In the genomic region with DNA sequence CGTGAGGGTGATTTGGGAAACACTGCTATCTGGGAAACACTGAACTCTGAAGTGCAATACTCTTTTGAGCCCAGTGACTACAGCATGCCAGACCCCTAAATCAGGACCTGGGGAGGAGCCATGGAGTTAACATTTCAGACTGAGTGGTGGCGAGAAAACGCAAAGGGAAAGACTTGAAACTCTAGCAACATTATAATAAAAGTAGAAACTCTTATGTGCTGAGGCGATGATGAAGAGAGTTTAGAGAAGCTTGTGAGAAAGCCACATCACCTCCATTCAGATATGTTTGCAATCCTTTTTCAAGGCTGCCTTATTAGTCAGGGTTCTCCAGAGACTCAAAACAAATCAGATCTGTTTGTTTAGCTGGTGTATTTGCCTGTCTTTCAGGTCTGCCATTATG, we compare ENCODE assay signal across 16 cellular contexts. TPM values are rescaled to one million over a fixed set of nuclear protein-coding genes. Genes with fewer than 3 reads are reported as not detected.
A peak's percentile ranks its signal among the peaks of the same experiment; 100 is the strongest.
DNase-seq lines count a peak whose midpoint lies in the region; ATAC-seq lines count a peak whose summit lies in the region.
"Had no signal": no experiment of that assay in that cellular context is flagged by ENCODE, and none has a peak within 500 bp of the region (broad histone marks: within the 10 kb centered on the region; RNA-seq: fewer than 3 reads in every experiment).

No MANE protein-coding gene starts in this region.

- H3K36me3 ChIP-seq in skeletal muscle satellite cell (ENCODE audit: insufficient read depth, low read length) = peaks cover 23% of the 10 kb centered on the region

- no peak for DNase-seq in activated naive CD4-positive, alpha-beta T cell treated with anti-CD3 and anti-CD28 coated beads, Interleukin-2, amount 10 ng/mL, durations not matched to agents 7 days and 5 days
- no peak for DNase-seq in activated naive CD4-positive, alpha-beta T cell treated with anti-CD3 and anti-CD28 coated beads for 36 hours
- DNase-seq in activated CD8-positive, alpha-beta T cell treated with anti-CD3 and anti-CD28 coated beads, Interleukin-2, amount 10 ng/mL, durations not matched to agents 7 days and 5 days = no peak
- DNase-seq in NCI-H69 (lab: John Stamatoyannopoulos, UW) = no peak
- DNase-seq: activated effector memory CD4-positive, alpha-beta T cell treated with anti-CD3 and anti-CD28 coated beads, Interleukin-2, amount 50 U/mL, for 16 hours; AML-193; IMR-90; NCI-H146; NCI-H524; occipital lobe; SHP77 treated with DMSO at 0.1 percent for 48 hours; WERI-Rb-1 had no signal

- POLR2A ChIA-PET in activated CD8-positive, alpha-beta T cell treated with anti-CD3 and anti-CD28 coated beads, Interleukin-2, amount 10 ng/mL, durations not matched to agents 7 days and 5 days (lab: Charles Lee) = interaction anchor here (0.7 to 4.1 kb wide), 4 partner anchors 20 to 50 kb away, joined by 3 to 37 read pairs (median 8); partner anchors contain the start of genes FADS1 and FADS2

- CTCF ChIA-PET in activated naive CD4-positive, alpha-beta T cell treated with anti-CD3 and anti-CD28 coated beads, Interleukin-2, amount 10 ng/mL, durations not matched to agents 7 days and 5 days (lab: Charles Lee) = interaction anchor here (6.0 kb wide), 1 partner anchor 20 kb away, joined by 72 read pairs; the partner anchor contains the start of gene FADS1
- CTCF ChIA-PET in activated naive CD4-positive, alpha-beta T cell treated with anti-CD3 and anti-CD28 coated beads for 36 hours (lab: Charles Lee) = no interaction called here
- CTCF ChIA-PET in activated CD8-positive, alpha-beta T cell treated with anti-CD3 and anti-CD28 coated beads, Interleukin-2, amount 10 ng/mL, durations not matched to agents 7 days and 5 days (lab: Charles Lee) = interaction anchor here (0.8 to 4.2 kb wide), 4 partner anchors 12 to 313 kb away, joined by 3 to 43 read pairs (median 6); no protein-coding TSS in a partner anchor

- no peaks in the 10 kb centered on the region for H3K27me3 ChIP-seq in skeletal muscle satellite cell (ENCODE audit: control insufficient read depth, insufficient read depth, low read length)
- H3K27me3 ChIP-seq: hepatocyte had no signal

- no peaks in the 10 kb centered on the region for H3K9me3 ChIP-seq in skeletal muscle satellite cell (replicated peaks; ENCODE audit: low read length)

- H3K4me1 Mint-ChIP-seq in activated naive CD4-positive, alpha-beta T cell treated with anti-CD3 and anti-CD28 coated beads, Interleukin-2, amount 10 ng/mL, durations not matched to agents 7 days and 5 days = peaks cover 71% of the 10 kb centered on the region
- peaks cover 44% of the 10 kb centered on the region for H3K4me1 Mint-ChIP-seq in activated naive CD4-positive, alpha-beta T cell treated with anti-CD3 and anti-CD28 coated beads for 36 hours (ENCODE audit: low read depth)
- H3K4me1 Mint-ChIP-seq in activated CD8-positive, alpha-beta T cell treated with anti-CD3 and anti-CD28 coated beads, Interleukin-2, amount 10 ng/mL, durations not matched to agents 7 days and 5 days (ENCODE audit: low read depth) = peaks cover 61% of the 10 kb centered on the region

- no peaks in the 10 kb centered on the region for H3K27me3 Mint-ChIP-seq in activated naive CD4-positive, alpha-beta T cell treated with anti-CD3 and anti-CD28 coated beads, Interleukin-2, amount 10 ng/mL, durations not matched to agents 7 days and 5 days
- no peaks in the 10 kb centered on the region for H3K27me3 Mint-ChIP-seq in activated naive CD4-positive, alpha-beta T cell treated with anti-CD3 and anti-CD28 coated beads for 36 hours (ENCODE audit: low read depth)
- H3K27me3 Mint-ChIP-seq in activated CD8-positive, alpha-beta T cell treated with anti-CD3 and anti-CD28 coated beads, Interleukin-2, amount 10 ng/mL, durations not matched to agents 7 days and 5 days (ENCODE audit: low read depth) = no peaks in the 10 kb centered on the region
- H3K27me3 Mint-ChIP-seq: central memory CD8-positive, alpha-beta T cell had no signal

- peak overlapping the region; percentile 24 for H3K27ac Mint-ChIP-seq in activated naive CD4-positive, alpha-beta T cell treated with anti-CD3 and anti-CD28 coated beads, Interleukin-2, amount 10 ng/mL, durations not matched to agents 7 days and 5 days
- H3K27ac Mint-ChIP-seq in activated naive CD4-positive, alpha-beta T cell treated with anti-CD3 and anti-CD28 coated beads for 36 hours = no peak overlapping the region
- peak overlapping the region; percentile 16 for H3K27ac Mint-ChIP-seq in activated CD8-positive, alpha-beta T cell treated with anti-CD3 and anti-CD28 coated beads, Interleukin-2, amount 10 ng/mL, durations not matched to agents 7 days and 5 days

- H3K4me3 ChIP-seq in skeletal muscle satellite cell (ENCODE audit: low read length) = no peak overlapping the region
- H3K4me3 ChIP-seq: hepatocyte had no signal

- ATAC-seq in activated CD8-positive, alpha-beta T cell treated with anti-CD3 and anti-CD28 coated beads, Interleukin-2, amount 10 ng/mL, durations not matched to agents 7 days and 5 days = no peak
- no peak for ATAC-seq in GM21515 (IDR thresholded peaks at IDR 0.05; ENCODE audit: unreplicated experiment)

- peaks cover 22% of the 10 kb centered on the region for H3K4me1 ChIP-seq in skeletal muscle satellite cell (ENCODE audit: control insufficient read depth, insufficient read depth, low read length)

- H3K9me3 Mint-ChIP-seq in activated naive CD4-positive, alpha-beta T cell treated with anti-CD3 and anti-CD28 coated beads, Interleukin-2, amount 10 ng/mL, durations not matched to agents 7 days and 5 days = no peaks in the 10 kb centered on the region
- H3K9me3 Mint-ChIP-seq in activated naive CD4-positive, alpha-beta T cell treated with anti-CD3 and anti-CD28 coated beads for 36 hours = no peaks in the 10 kb centered on the region
- no peaks in the 10 kb centered on the region for H3K9me3 Mint-ChIP-seq in activated CD8-positive, alpha-beta T cell treated with anti-CD3 and anti-CD28 coated beads, Interleukin-2, amount 10 ng/mL, durations not matched to agents 7 days and 5 days (ENCODE audit: insufficient read depth)
- H3K9me3 Mint-ChIP-seq: central memory CD8-positive, alpha-beta T cell had no signal

- peaks cover 53% of the 10 kb centered on the region for H3K36me3 Mint-ChIP-seq in activated naive CD4-positive, alpha-beta T cell treated with anti-CD3 and anti-CD28 coated beads, Interleukin-2, amount 10 ng/mL, durations not matched to agents 7 days and 5 days
- H3K36me3 Mint-ChIP-seq in activated naive CD4-positive, alpha-beta T cell treated with anti-CD3 and anti-CD28 coated beads for 36 hours (ENCODE audit: low read depth) = peaks cover 53% of the 10 kb centered on the region
- H3K36me3 Mint-ChIP-seq in activated CD8-positive, alpha-beta T cell treated with anti-CD3 and anti-CD28 coated beads, Interleukin-2, amount 10 ng/mL, durations not matched to agents 7 days and 5 days (ENCODE audit: low read depth) = peaks cover 66% of the 10 kb centered on the region

- H3K4me3 Mint-ChIP-seq in activated naive CD4-positive, alpha-beta T cell treated with anti-CD3 and anti-CD28 coated beads, Interleukin-2, amount 10 ng/mL, durations not matched to agents 7 days and 5 days = peak overlapping the region; percentile 31
- H3K4me3 Mint-ChIP-seq in activated naive CD4-positive, alpha-beta T cell treated with anti-CD3 and anti-CD28 coated beads for 36 hours = no peak overlapping the region
- peak overlapping the region; percentile 48 for H3K4me3 Mint-ChIP-seq in activated CD8-positive, alpha-beta T cell treated with anti-CD3 and anti-CD28 coated beads, Interleukin-2, amount 10 ng/mL, durations not matched to agents 7 days and 5 days

- peak overlapping the region; percentile 26 for H3K9ac ChIP-seq in skeletal muscle satellite cell (ENCODE audit: low read depth, low read length)

- peak overlapping the region; percentile 46 for H3K4me2 ChIP-seq in skeletal muscle satellite cell (ENCODE audit: low read length)

- intact Hi-C loops in activated naive CD4-positive, alpha-beta T cell treated with anti-CD3 and anti-CD28 coated beads for 36 hours (cut with micrococcal nuclease) = loop anchor here (5.0 kb wide), 3 partner anchors 288 to 367 kb away; partner anchors contain the start of genes CPSF7 and INCENP

RNA-seq across cellular contexts. Expression of gene FEN1, which starts 1.9 kb away (rescaled TPM):
- total RNA-seq in activated naive CD4-positive, alpha-beta T cell treated with anti-CD3 and anti-CD28 coated beads for 36 hours = 10 to 100 TPM; 74.7 to 75.9 TPM
- total RNA-seq in activated CD8-positive, alpha-beta T cell treated with anti-CD3 and anti-CD28 coated beads, Interleukin-2, amount 10 ng/mL, durations not matched to agents 7 days and 5 days = 100 to 1,000 TPM; 146 TPM
- 28.4 and 30.7 TPM in 2 replicates for total RNA-seq in skeletal muscle satellite cell (2012; rRNA removed)

RNA-seq across cellular contexts. Expression of gene TMEM258, which starts 2.2 kb away (rescaled TPM):
- 100 to 1,000 TPM; 166 to 167 TPM for total RNA-seq in activated naive CD4-positive, alpha-beta T cell treated with anti-CD3 and anti-CD28 coated beads for 36 hours
- 100 to 1,000 TPM; 154 to 163 TPM for total RNA-seq in activated CD8-positive, alpha-beta T cell treated with anti-CD3 and anti-CD28 coated beads, Interleukin-2, amount 10 ng/mL, durations not matched to agents 7 days and 5 days
- total RNA-seq in skeletal muscle satellite cell (2012; rRNA removed) = 56.5 and 69.9 TPM in 2 replicates

RNA-seq across cellular contexts. Expression of gene FADS1, which starts 22.2 kb away (rescaled TPM):
- 10 to 100 TPM; 12.1 to 12.8 TPM for total RNA-seq in activated naive CD4-positive, alpha-beta T cell treated with anti-CD3 and anti-CD28 coated beads for 36 hours
- 10 to 100 TPM; 84.1 to 92.8 TPM for total RNA-seq in activated CD8-positive, alpha-beta T cell treated with anti-CD3 and anti-CD28 coated beads, Interleukin-2, amount 10 ng/mL, durations not matched to agents 7 days and 5 days
- 52.4 and 146 TPM in 2 replicates for total RNA-seq in skeletal muscle satellite cell (2012; rRNA removed)

RNA-seq across cellular contexts. Expression of gene FADS2, which starts 33.5 kb away (rescaled TPM):
- 10 to 100 TPM; 32.1 to 34.1 TPM for total RNA-seq in activated naive CD4-positive, alpha-beta T cell treated with anti-CD3 and anti-CD28 coated beads for 36 hours
- 100 to 1,000 TPM; 395 to 416 TPM for total RNA-seq in activated CD8-positive, alpha-beta T cell treated with anti-CD3 and anti-CD28 coated beads, Interleukin-2, amount 10 ng/mL, durations not matched to agents 7 days and 5 days
- 86.9 and 305 TPM in 2 replicates for total RNA-seq in skeletal muscle satellite cell (2012; rRNA removed)

RNA-seq across cellular contexts. Expression of gene MYRF, which starts 42.1 kb away (rescaled TPM):
- total RNA-seq in activated naive CD4-positive, alpha-beta T cell treated with anti-CD3 and anti-CD28 coated beads for 36 hours = under 1 TPM; 0.27 to 0.48 TPM
- 1 to 10 TPM; 2.8 to 2.9 TPM for total RNA-seq in activated CD8-positive, alpha-beta T cell treated with anti-CD3 and anti-CD28 coated beads, Interleukin-2, amount 10 ng/mL, durations not matched to agents 7 days and 5 days
- under 0.01 and 0.66 TPM in 2 replicates for total RNA-seq in skeletal muscle satellite cell (2012; rRNA removed)

Comparison
In these comparisons a context has a peak if more than half of its experiments do, and no peak if none do; other contexts are left out.
1. RNA of gene FADS1, which starts 22.2 kb away (total RNA-seq): 84.1 to 92.8 TPM in activated CD8-positive, alpha-beta T cell treated with anti-CD3 and anti-CD28 coated beads, Interleukin-2, amount 10 ng/mL, durations not matched to agents 7 days and 5 days; 12.1 to 12.8 TPM in activated naive CD4-positive, alpha-beta T cell treated with anti-CD3 and anti-CD28 coated beads for 36 hours; every median in the first group is over 4 times any median in the second.